ENCODE assay signal across 13 cellular contexts in genomic region chr15:22973286-22973685, GRCh38. TPM values are rescaled to one million over a fixed set of nuclear protein-coding genes. Genes with fewer than 3 reads are reported as not detected.
DNase-seq lines count a peak whose midpoint lies in the region; ATAC-seq lines count a peak whose summit lies in the region.
"Had no signal": no experiment of that assay in that cellular context is flagged by ENCODE, and none has a peak within 500 bp of the region (broad histone marks: within the 10 kb centered on the region; RNA-seq: fewer than 3 reads in every experiment).

No MANE protein-coding gene starts in this region.

- peak; percentile 58 for DNase-seq in Ammon's horn (ENCODE audit: low spot score)
- no peak for DNase-seq in T-helper 17 cell
- no peak for DNase-seq in NCI-H774 (lab: John Stamatoyannopoulos, UW)
- DNase-seq in T-helper 2 cell, result no peak
- DNase-seq in T1000 (lab: John Stamatoyannopoulos, UW), result no peak
- DNase-seq: activated CD8-positive, alpha-beta T cell treated with anti-CD3 and anti-CD28 coated beads for 36 hours; activated naive CD4-positive, alpha-beta T cell; DMS79 treated with DMSO at 0.1 percent for 48 hours; NCI-H1436 treated with DMSO at 0.1 percent for 48 hours; thyroid gland had no signal

- no peaks in the 10 kb centered on the region for H3K36me3 Mint-ChIP-seq in T-helper 17 cell (ENCODE audit: low read depth)

- peak overlapping the region; percentile 46 for H3K27ac Mint-ChIP-seq in T-helper 17 cell
- H3K27ac Mint-ChIP-seq: activated CD8-positive, alpha-beta T cell treated with anti-CD3 and anti-CD28 coated beads for 36 hours had no signal

- ATAC-seq in GM19351 (IDR thresholded peaks at IDR 0.05; ENCODE audit: unreplicated experiment), result peak; percentile 50
- peak; percentile 65 for ATAC-seq in HG02981 (IDR thresholded peaks at IDR 0.05; ENCODE audit: unreplicated experiment)
- no peak for ATAC-seq in T-helper 17 cell
- no peak for ATAC-seq in activated CD4-positive, CD25-positive, alpha-beta regulatory T cell treated with anti-CD3 and anti-CD28 coated beads, Interleukin-2, amount 50 U/mL, for 24 hours
- ATAC-seq: activated CD8-positive, alpha-beta T cell treated with anti-CD3 and anti-CD28 coated beads for 36 hours had no signal

- H3K4me1 Mint-ChIP-seq in T-helper 17 cell, result peaks cover 16% of the 10 kb centered on the region

- no peaks in the 10 kb centered on the region for H3K9me3 ChIP-seq in T-helper 17 cell (ENCODE audit: control insufficient read depth, low read length, poor library complexity, severe bottlenecking)
- H3K9me3 ChIP-seq: thyroid gland had no signal

- no peaks in the 10 kb centered on the region for H3K27me3 Mint-ChIP-seq in T-helper 17 cell

- H3K4me3 Mint-ChIP-seq in T-helper 17 cell, result no peak overlapping the region
- H3K4me3 Mint-ChIP-seq: activated CD8-positive, alpha-beta T cell treated with anti-CD3 and anti-CD28 coated beads for 36 hours had no signal

RNA-seq across cellular contexts. Expression of gene CYFIP1, which starts 6.9 kb away (rescaled TPM):
- total RNA-seq in T-helper 17 cell, result 10 to 100 TPM; 14.8 to 17.7 TPM

Comparison
In these comparisons a context has a peak if more than half of its experiments do, and no peak if none do; other contexts are left out.
1. ATAC-seq: peak in GM19351 (single experiment) and HG02981 (single experiment); none in T-helper 17 cell (single experiment) and activated CD4-positive, CD25-positive, alpha-beta regulatory T cell treated with anti-CD3 and anti-CD28 coated beads, Interleukin-2, amount 50 U/mL, for 24 hours (0 of 2).